ENCODE assay signal across 8 cellular contexts in genomic region chr20:49713779-49714712, GRCh38. TPM values are rescaled to one million over a fixed set of nuclear protein-coding genes. Genes with fewer than 3 reads are reported as not detected.
DNase-seq lines count a peak whose midpoint lies in the region; ATAC-seq and TF ChIP-seq lines count a peak whose summit lies in the region.

Gene B4GALT5, minus strand, starts transcription at chr20:49713878. Its CDS starts 188 bp downstream, at chr20:49713690.

- BruUV-seq in A673 (replicated peaks; lab: Mats Ljungman, UMichigan), result no TSS peak

- CTCF ChIA-PET in A673 (lab: Charles Lee), result no interaction called here

- H3K27me3 ChIP-seq in A673 (replicated peaks; ENCODE audit: insufficient read depth, low read depth, low read length, poor library complexity), result no peaks in the 10 kb centered on the region
- no peaks in the 10 kb centered on the region for H3K27me3 ChIP-seq in colonic mucosa

- TF ChIP-seq CTCF in A673 (conservative IDR thresholded peaks at IDR 0.05; ENCODE audit: low read depth, low read length) (no peak), colonic mucosa (IDR thresholded peaks at IDR 0.05) (no peak)

- H3K4me1 ChIP-seq in A673 (ENCODE audit: insufficient read depth, low read length, poor library complexity, severe bottlenecking) (peaks cover 18% of the 10 kb centered on the region), colonic mucosa (no peaks in the 10 kb centered on the region)

- intact Hi-C loops in A673 (cut with micrococcal nuclease; ENCODE audit: unreplicated experiment), result loop anchor here (10.0 kb wide), 1 partner anchor 79 kb away; no protein-coding TSS in a partner anchor
- intact Hi-C loops in colonic mucosa (cut with DNase I), result loop anchor here (10.0 kb wide), 1 partner anchor 101 kb away; the partner anchor contains the start of gene SLC9A8

- peak; percentile 68 for ATAC-seq in GM18858 (IDR thresholded peaks at IDR 0.05; ENCODE audit: unreplicated experiment)
- ATAC-seq in HG03095 (IDR thresholded peaks at IDR 0.05; ENCODE audit: unreplicated experiment), result peak; percentile 71

- H3K9me3 ChIP-seq in A673 (ENCODE audit: low read depth, low read length, poor library complexity, severe bottlenecking) (no peaks in the 10 kb centered on the region), colonic mucosa (no peaks in the 10 kb centered on the region)

- H3K4me3 ChIP-seq in A673 (ENCODE audit: low read depth, low read length, poor library complexity, severe bottlenecking), result peak within 1 kb of the TSS; percentile 92
- H3K4me3 ChIP-seq in colonic mucosa, result peak within 1 kb of the TSS; percentile 83

- H3K36me3 ChIP-seq in A673 (ENCODE audit: insufficient read depth, low read length, poor library complexity, severe bottlenecking) (no peaks in the 10 kb centered on the region), colonic mucosa (no peaks in the 10 kb centered on the region)

- DNase-seq in A673 (ENCODE audit: low spot score) (peak; percentile 93), NCI-H510A treated with DMSO at 0.1 percent for 48 hours (lab: John Stamatoyannopoulos, UW) (peak; percentile 81), colonic mucosa (peak; percentile 59), kidney tubule cell (ENCODE audit: low spot score) (peak; percentile 80)
- peak; percentile 51 to 54 for DNase-seq in activated CD4-positive, alpha-beta T cell treated with anti-CD3 and anti-CD28 coated beads for 4 hours
- peak; percentile 29 to 58 for DNase-seq in stimulated activated CD4-positive, alpha-beta T cell treated with anti-CD3 and anti-CD28 coated beads, Interleukin-15, amount 100 ng/mL, for 48 hours (ENCODE audit: low read depth in 2 of 2)

- H3K27ac ChIP-seq in A673 (ENCODE audit: low read depth, low read length, poor library complexity, severe bottlenecking) (peak within 1 kb of the TSS; percentile 92), colonic mucosa (peak within 1 kb of the TSS; percentile 89)

- POLR2A ChIA-PET in A673 (lab: Charles Lee; ENCODE audit: low non-redundant PET), result interaction anchor here (0.5 kb wide), 1 partner anchor 28 kb away, joined by 5 read pairs; no protein-coding TSS in a partner anchor

- H3K9ac ChIP-seq in colonic mucosa (ENCODE audit: low read depth in 2 of 2, low read length in 2 of 2), result peak within 1 kb of the TSS; percentile 90 to 92

RNA-seq across cellular contexts. Expression of gene B4GALT5, which starts in this region (rescaled TPM):
- total RNA-seq in A673 (2021) (60.7 and 78.0 TPM in 2 replicates), colonic mucosa (10 to 100 TPM; 34.5 to 56.2 TPM)

Comparison
In these comparisons a context has a peak if more than half of its experiments do, and no peak if none do; other contexts are left out.
1. Peak in every context shown above with its lines: DNase-seq, ATAC-seq, H3K4me3 ChIP-seq and H3K27ac ChIP-seq.